ENCODE assay signal across 20 cellular contexts in genomic region chr17:76723812-76724211, GRCh38. TPM values are rescaled to one million over a fixed set of nuclear protein-coding genes. Genes with fewer than 3 reads are reported as not detected.
DNase-seq lines count a peak whose midpoint lies in the region; ATAC-seq and TF ChIP-seq lines count a peak whose summit lies in the region.
"Had no signal": no experiment of that assay in that cellular context is flagged by ENCODE, and none has a peak within 500 bp of the region (broad histone marks: within the 10 kb centered on the region; RNA-seq: fewer than 3 reads in every experiment).

No MANE protein-coding gene starts in this region.

- H3K27me3 Mint-ChIP-seq in T-helper 2 cell treated with Interferon-gamma antibody and Interleukin-4, amounts not matched to agents 5 μg/mL and 100 μg/mL, for 36 hours (ENCODE audit: low read depth), result no peaks in the 10 kb centered on the region
- H3K27me3 Mint-ChIP-seq in CD4-positive, alpha-beta T cell, result no peaks in the 10 kb centered on the region
- no peaks in the 10 kb centered on the region for H3K27me3 Mint-ChIP-seq in activated naive CD8-positive, alpha-beta T cell treated with anti-CD3 and anti-CD28 coated beads for 36 hours

- no peak for TF ChIP-seq POLR2A in transverse colon (IDR thresholded peaks at IDR 0.05)

- CTCF ChIA-PET in CD4-positive, alpha-beta T cell (lab: Charles Lee), result interaction anchor here (3.1 kb wide), 1 partner anchor 11 kb away, joined by 8 read pairs; no protein-coding TSS in a partner anchor

- no peaks in the 10 kb centered on the region for H3K27me3 ChIP-seq in CD4-positive, alpha-beta T cell (ENCODE audit: control insufficient read depth, insufficient read depth, low read length)
- H3K27me3 ChIP-seq in neutrophil (no peaks in the 10 kb centered on the region), transverse colon (no peaks in the 10 kb centered on the region)
- H3K27me3 ChIP-seq: esophagus squamous epithelium, SJSA1, suprapubic skin had no signal

- in situ Hi-C loops in transverse colon (cut with MboI; ENCODE audit: low pct_ligation_motif_present in 1 of 4, low pct_unique_long_range_greater_than_20kb in 1 of 4, low sequenced_read_pairs in 3 of 4), result loop anchor here in 1 of 4 donors (25.0 kb wide), 1 partner anchor 187 kb away; the partner anchor contains the start of genes CYGB and PRCD

- WGBS in transverse colon (ENCODE audit: low coverage in 1 of 2), 2 donors, result 100% methylated on average over 1 to 9 of the region's 9 CpGs

- POLR2A ChIA-PET in CD4-positive, alpha-beta T cell (lab: Charles Lee), result interaction anchor here (4.3 to 5.6 kb wide), 2 partner anchors 13 to 52 kb away, joined by 19 to 165 read pairs; partner anchors contain the start of genes MFSD11 and SRSF2

- no peak for TF ChIP-seq EP300 in transverse colon (IDR thresholded peaks at IDR 0.05; ENCODE audit: low read depth)

- DNase-seq in T-helper 2 cell treated with Interferon-gamma antibody and Interleukin-4, amounts not matched to agents 5 μg/mL and 100 μg/mL, for 36 hours (ENCODE audit: low spot score), result no peak
- DNase-seq in T-helper 2 cell (no peak), transverse colon (no peak), C1 segment of cervical spinal cord (lab: John Stamatoyannopoulos, UW) (no peak)
- DNase-seq in CD4-positive, alpha-beta T cell, result no peak
- no peak for DNase-seq in activated naive CD8-positive, alpha-beta T cell treated with anti-CD3 and anti-CD28 coated beads for 36 hours
- DNase-seq: 8988T; activated CD4-positive, CD25-positive, alpha-beta regulatory T cell treated with anti-CD3 and anti-CD28 coated beads, Interleukin-2, amount 50 U/mL, for 72 hours; activated CD8-positive, alpha-beta memory T cell treated with anti-CD3 and anti-CD28 coated beads, Interleukin-2, amount 50 U/mL, for 48 hours; effector CD8-positive, alpha-beta T cell; esophagus squamous epithelium; Kasumi-1; NCI-H69; stimulated activated CD4-positive, alpha-beta T cell treated with anti-CD3 and anti-CD28 coated beads, Interleukin-4, amount 100 ng/mL, for 1 hour; T-helper 9 cell had no signal

- H3K4me1 ChIP-seq in neutrophil (ENCODE audit: control insufficient read depth in 1 of 2, insufficient read depth in 1 of 2, low read depth in 1 of 2, low read length in 1 of 2) (peaks cover 33 to 42% of the 10 kb centered on the region in 2 experiments), transverse colon (peaks cover 20 to 47% (median 33%) of the 10 kb centered on the region in 4 donors)

- ATAC-seq in CD4-positive, alpha-beta T cell (ENCODE audit: poor library complexity), result no peak
- no peak for ATAC-seq in GM21360 (IDR thresholded peaks at IDR 0.05; ENCODE audit: unreplicated experiment)

- H3K27ac ChIP-seq in CD4-positive, alpha-beta T cell (ENCODE audit: low read depth, low read length), result no peak overlapping the region
- H3K27ac ChIP-seq in neutrophil, result peak overlapping the region; percentile 91
- H3K27ac ChIP-seq in transverse colon, result no peak overlapping the region
- H3K27ac ChIP-seq: SJSA1, suprapubic skin had no signal

- no peaks in the 10 kb centered on the region for H3K9me3 Mint-ChIP-seq in T-helper 2 cell treated with Interferon-gamma antibody and Interleukin-4, amounts not matched to agents 5 μg/mL and 100 μg/mL, for 36 hours
- H3K9me3 Mint-ChIP-seq in CD4-positive, alpha-beta T cell, result no peaks in the 10 kb centered on the region
- H3K9me3 Mint-ChIP-seq in activated naive CD8-positive, alpha-beta T cell treated with anti-CD3 and anti-CD28 coated beads for 36 hours, result no peaks in the 10 kb centered on the region

- H3K27ac Mint-ChIP-seq in T-helper 2 cell treated with Interferon-gamma antibody and Interleukin-4, amounts not matched to agents 5 μg/mL and 100 μg/mL, for 36 hours, result no peak overlapping the region
- peak overlapping the region; percentile 42 for H3K27ac Mint-ChIP-seq in CD4-positive, alpha-beta T cell
- H3K27ac Mint-ChIP-seq in activated naive CD8-positive, alpha-beta T cell treated with anti-CD3 and anti-CD28 coated beads for 36 hours, result peak overlapping the region; percentile 8

- H3K36me3 Mint-ChIP-seq in T-helper 2 cell treated with Interferon-gamma antibody and Interleukin-4, amounts not matched to agents 5 μg/mL and 100 μg/mL, for 36 hours (ENCODE audit: low read depth), result peaks cover 68% of the 10 kb centered on the region
- H3K36me3 Mint-ChIP-seq in CD4-positive, alpha-beta T cell (ENCODE audit: low read depth), result peaks cover 86% of the 10 kb centered on the region
- peaks cover 62% of the 10 kb centered on the region for H3K36me3 Mint-ChIP-seq in activated naive CD8-positive, alpha-beta T cell treated with anti-CD3 and anti-CD28 coated beads for 36 hours

- peaks cover 62% of the 10 kb centered on the region for H3K36me3 ChIP-seq in neutrophil
- H3K36me3 ChIP-seq in transverse colon, result peaks cover 0 to 47% (median 24%) of the 10 kb centered on the region in 4 donors

- H3K4me3 Mint-ChIP-seq in T-helper 2 cell treated with Interferon-gamma antibody and Interleukin-4, amounts not matched to agents 5 μg/mL and 100 μg/mL, for 36 hours, result peak overlapping the region; percentile 99
- H3K4me3 Mint-ChIP-seq in CD4-positive, alpha-beta T cell, result peak overlapping the region; percentile 100
- no peak overlapping the region for H3K4me3 Mint-ChIP-seq in activated naive CD8-positive, alpha-beta T cell treated with anti-CD3 and anti-CD28 coated beads for 36 hours

- TF ChIP-seq CTCF in CD4-positive, alpha-beta T cell (IDR thresholded peaks at IDR 0.05), result no peak
- TF ChIP-seq CTCF in neutrophil (IDR thresholded peaks at IDR 0.05) (no peak), transverse colon (IDR thresholded peaks at IDR 0.05) (no peak)

- H3K4me1 Mint-ChIP-seq in T-helper 2 cell treated with Interferon-gamma antibody and Interleukin-4, amounts not matched to agents 5 μg/mL and 100 μg/mL, for 36 hours (ENCODE audit: low read depth), result peaks cover 24% of the 10 kb centered on the region
- peaks cover 44% of the 10 kb centered on the region for H3K4me1 Mint-ChIP-seq in CD4-positive, alpha-beta T cell (ENCODE audit: low read depth)
- H3K4me1 Mint-ChIP-seq in activated naive CD8-positive, alpha-beta T cell treated with anti-CD3 and anti-CD28 coated beads for 36 hours, result peaks cover 33% of the 10 kb centered on the region

- intact Hi-C loops in CD4-positive, alpha-beta T cell (cut with DNase I, micrococcal nuclease), result no loop called here
- intact Hi-C loops in transverse colon (cut with DNase I; ENCODE audit: low total_unique reads), result loop anchor here (10.0 kb wide), 1 partner anchor 939 kb away; the partner anchor contains the start of gene UNK

- no peak overlapping the region for H3K4me3 ChIP-seq in neutrophil (ENCODE audit: low read depth in 1 of 2, low read length in 1 of 2)
- H3K4me3 ChIP-seq in transverse colon, result no peak overlapping the region
- H3K4me3 ChIP-seq: esophagus squamous epithelium, SJSA1, skin epidermis, suprapubic skin had no signal

- no peaks in the 10 kb centered on the region for H3K9me3 ChIP-seq in CD4-positive, alpha-beta T cell (ENCODE audit: control insufficient read depth, low read length)
- H3K9me3 ChIP-seq in neutrophil, result no peaks in the 10 kb centered on the region
- no peaks in the 10 kb centered on the region for H3K9me3 ChIP-seq in transverse colon
- H3K9me3 ChIP-seq: esophagus squamous epithelium, SJSA1, suprapubic skin had no signal

RNA-seq across cellular contexts. Expression of gene JMJD6, which starts 2.6 kb away (rescaled TPM):
- 100 to 1,000 TPM; 133 to 134 TPM for total RNA-seq in CD4-positive, alpha-beta T cell
- 10 to 100 TPM; 54.6 to 55.8 TPM for total RNA-seq in activated naive CD8-positive, alpha-beta T cell treated with anti-CD3 and anti-CD28 coated beads for 36 hours
- total RNA-seq in transverse colon, result 10 to 100 TPM; 25.4 to 58.4 (median 26.9) TPM

RNA-seq across cellular contexts. Expression of gene METTL23, which starts 2.8 kb away (rescaled TPM):
- total RNA-seq in CD4-positive, alpha-beta T cell, result 10 to 100 TPM; 35.4 to 37.8 TPM
- 10 to 100 TPM; 30.0 to 30.6 TPM for total RNA-seq in activated naive CD8-positive, alpha-beta T cell treated with anti-CD3 and anti-CD28 coated beads for 36 hours
- total RNA-seq in transverse colon, result 10 to 100 TPM in 3 of 4 donors, not detected in 1; 11.2 to 34.1 (median 24.7) TPM

RNA-seq across cellular contexts. Expression of gene MXRA7, which starts 13.0 kb away (rescaled TPM):
- 10 to 100 TPM; 11.4 to 12.1 TPM for total RNA-seq in CD4-positive, alpha-beta T cell
- total RNA-seq in activated naive CD8-positive, alpha-beta T cell treated with anti-CD3 and anti-CD28 coated beads for 36 hours, result 10 to 100 TPM; 13.7 to 14.8 TPM
- 100 to 1,000 TPM in 1 of 4 donors, 10 to 100 TPM in 3; 31.0 to 633 (median 52.5) TPM for total RNA-seq in transverse colon

RNA-seq across cellular contexts. Expression of gene SRSF2, which starts 13.3 kb away (rescaled TPM):
- total RNA-seq in CD4-positive, alpha-beta T cell, result 100 to 1,000 TPM; 448 to 460 TPM
- 100 to 1,000 TPM; 549 to 571 TPM for total RNA-seq in activated naive CD8-positive, alpha-beta T cell treated with anti-CD3 and anti-CD28 coated beads for 36 hours
- total RNA-seq in transverse colon, result 1,000 to 10,000 TPM in 1 of 4 donors, 100 to 1,000 TPM in 3; 193 to 1,196 (median 348) TPM

RNA-seq across cellular contexts. Expression of gene MFSD11, which starts 14.1 kb away (rescaled TPM):
- 10 to 100 TPM; 25.5 to 29.4 TPM for total RNA-seq in CD4-positive, alpha-beta T cell
- 10 to 100 TPM; 14.4 to 16.0 TPM for total RNA-seq in activated naive CD8-positive, alpha-beta T cell treated with anti-CD3 and anti-CD28 coated beads for 36 hours
- total RNA-seq in transverse colon, result 10 to 100 TPM in 3 of 4 donors, 1 to 10 TPM in 1; 7.6 to 41.3 (median 25.7) TPM
